16 cellular contexts compared by ENCODE assay signal in genomic region chr12:105099355-105099754, GRCh38. TPM values are rescaled to one million over a fixed set of nuclear protein-coding genes. Genes with fewer than 3 reads are reported as not detected.
DNase-seq lines count a peak whose midpoint lies in the region; ATAC-seq and TF ChIP-seq lines count a peak whose summit lies in the region.
"Had no signal": no experiment of that assay in that cellular context is flagged by ENCODE, and none has a peak within 500 bp of the region (broad histone marks: within the 10 kb centered on the region; RNA-seq: fewer than 3 reads in every experiment).

No MANE protein-coding gene starts in this region.

- no CpG with 5 or more reads among the region's 1 CpG for WGBS in IMR-90 (ENCODE audit: extremely low coverage in 2 of 2, insufficient read length in 1 of 2), 2 experiments

- POLR2A ChIA-PET in IMR-90 (lab: Charles Lee; ENCODE audit: unreplicated experiment): interaction anchor here (0.6 kb wide), 1 partner anchor 15 kb away, joined by 4 read pairs; no protein-coding TSS in a partner anchor
- POLR2A ChIA-PET in naive thymus-derived CD4-positive, alpha-beta T cell (lab: Charles Lee): no interaction called here
- POLR2A ChIA-PET in PC-9 (lab: Charles Lee; ENCODE audit: unreplicated experiment): no interaction called here

- no peak overlapping the region for H2BK120ac ChIP-seq in IMR-90 (ENCODE audit: low read depth, low read length)

- no peak overlapping the region for H2AK5ac ChIP-seq in IMR-90 (ENCODE audit: low read depth, low read length)

- H2AK9ac ChIP-seq in IMR-90 (replicated peaks; ENCODE audit: low read depth, low read length, poor library complexity): no peak overlapping the region

- H4K20me1 ChIP-seq in IMR-90 (ENCODE audit: insufficient read depth, low read length): no peaks in the 10 kb centered on the region
- H4K20me1 ChIP-seq in PC-9 (ENCODE audit: insufficient read depth): no peaks in the 10 kb centered on the region

- no peak overlapping the region for H3K4ac ChIP-seq in IMR-90 (ENCODE audit: low read depth, low read length)

- no peak overlapping the region for H3K4me2 ChIP-seq in IMR-90 (ENCODE audit: low read depth, low read length)
- H3K4me2 ChIP-seq in PC-9: no peak overlapping the region

- H4K5ac ChIP-seq in IMR-90 (ENCODE audit: low read depth, low read length): no peak overlapping the region

- no peak overlapping the region for H3K4me3 ChIP-seq in IMR-90 (ENCODE audit: insufficient read depth, low read depth, low read length)
- no peak overlapping the region for H3K4me3 ChIP-seq in naive thymus-derived CD4-positive, alpha-beta T cell (ENCODE audit: low read length)
- no peak overlapping the region for H3K4me3 ChIP-seq in PC-9
- H3K4me3 ChIP-seq: SK-N-MC had no signal

- H3K36me3 ChIP-seq in IMR-90 (ENCODE audit: control insufficient read depth, insufficient read depth, low read length) (no peaks in the 10 kb centered on the region), PC-9 (ENCODE audit: low read depth) (no peaks in the 10 kb centered on the region)
- H3K36me3 ChIP-seq in naive thymus-derived CD4-positive, alpha-beta T cell (ENCODE audit: control insufficient read depth in 2 of 3, insufficient read depth in 3 of 3, low read length in 3 of 3): no peaks in the 10 kb centered on the region

- dilution Hi-C loops in IMR-90 (cut with HindIII; ENCODE audit: low sequenced_read_pairs, unreplicated experiment): no loop called here

- TF ChIP-seq CTCF in IMR-90 (conservative IDR thresholded peaks at IDR 0.05; ENCODE audit: low read depth, low read length) (no peak), PC-9 (conservative IDR thresholded peaks at IDR 0.05) (no peak)

- H2BK15ac ChIP-seq in IMR-90 (ENCODE audit: low read depth, low read length): no peak overlapping the region

- H3K9me2 ChIP-seq in PC-9 (ENCODE audit: insufficient read depth): no peaks in the 10 kb centered on the region

- no peak overlapping the region for H3K14ac ChIP-seq in IMR-90 (replicated peaks; ENCODE audit: low read depth, low read length)

- H3K4me1 Mint-ChIP-seq in naive thymus-derived CD4-positive, alpha-beta T cell: peaks cover 0 to 2% (median 0%) of the 10 kb centered on the region in 7 donors

- peaks cover 21 to 62% (median 26%) of the 10 kb centered on the region in 5 donors for H3K27me3 Mint-ChIP-seq in naive thymus-derived CD4-positive, alpha-beta T cell

- H3K4me1 ChIP-seq in IMR-90 (ENCODE audit: control insufficient read depth, insufficient read depth, low read length) (peaks cover 2% of the 10 kb centered on the region; the same call in 1 of the 2 replicates), PC-9 (replicated peaks; ENCODE audit: insufficient read depth) (peaks cover 13% of the 10 kb centered on the region)
- no peaks in the 10 kb centered on the region for H3K4me1 ChIP-seq in naive thymus-derived CD4-positive, alpha-beta T cell (ENCODE audit: control insufficient read depth in 2 of 2, insufficient read depth in 2 of 2, low read length in 2 of 2)

- H3K27me3 ChIP-seq in IMR-90 (ENCODE audit: control insufficient read depth, insufficient read depth, low read length): no peaks in the 10 kb centered on the region
- H3K27me3 ChIP-seq in naive thymus-derived CD4-positive, alpha-beta T cell (ENCODE audit: control insufficient read depth in 2 of 2, insufficient read depth in 2 of 2, low read length in 2 of 2): no peaks in the 10 kb centered on the region
- H3K27me3 ChIP-seq in PC-9 (ENCODE audit: insufficient read depth, low read depth): no peaks in the 10 kb centered on the region

- 0 out of 2 replicates have a peak overlapping the region, but pooled peaks have one; percentile 7 for H2BK20ac ChIP-seq in IMR-90 (ENCODE audit: low read depth, low read length)

- peaks cover 5% of the 10 kb centered on the region; the same call in 1 of the 2 replicates for H3F3A ChIP-seq in PC-9 (ENCODE audit: insufficient read depth, low read depth)

- no peaks in the 10 kb centered on the region for H3K9me1 ChIP-seq in IMR-90 (ENCODE audit: insufficient read depth, low read length)

- H2AFZ ChIP-seq in IMR-90 (replicated peaks; ENCODE audit: low read length, poor library complexity) (peak overlapping the region; percentile 14), PC-9 (no peak overlapping the region)

- H3K23ac ChIP-seq in IMR-90 (ENCODE audit: low read depth, low read length): peak overlapping the region; percentile 24; the same call in 1 of the 2 replicates

- H4K91ac ChIP-seq in IMR-90 (ENCODE audit: insufficient read depth, low read depth, low read length): no peak overlapping the region

- H3K79me2 ChIP-seq in PC-9 (ENCODE audit: low read depth): no peaks in the 10 kb centered on the region

- ATAC-seq in IMR-90 (ENCODE audit: low read depth): no peak
- peak; percentile 42 for ATAC-seq in naive thymus-derived CD4-positive, alpha-beta T cell
- ATAC-seq in stimulated activated naive CD8-positive, alpha-beta T cell treated with anti-CD3 and anti-CD28 coated beads, Interleukin-15, Interleukin-2, amounts not matched to agents 100 U/mL and 50 U/mL, for 24 hours: no peak
- ATAC-seq: Panc1 had no signal

- BruUV-seq in IMR-90 (replicated peaks; lab: Mats Ljungman, UMichigan) (no TSS peak), PC-9 (replicated peaks; lab: Mats Ljungman, UMichigan) (no TSS peak)

- no peak overlapping the region for H2BK5ac ChIP-seq in IMR-90 (ENCODE audit: low read depth, low read length, poor library complexity, severe bottlenecking)

- H3K27ac ChIP-seq in IMR-90 (ENCODE audit: insufficient read depth, low read length) (no peak overlapping the region), PC-9 (no peak overlapping the region)
- H3K27ac ChIP-seq in naive thymus-derived CD4-positive, alpha-beta T cell (ENCODE audit: low read depth, low read length): no peak overlapping the region
- H3K27ac ChIP-seq: SK-N-MC had no signal

- H3K9ac ChIP-seq in IMR-90 (ENCODE audit: low read depth, low read length): no peak overlapping the region

- H4K8ac ChIP-seq in IMR-90 (ENCODE audit: low read depth in 2 of 2, low read length in 2 of 2): no peak overlapping the region

- H3K9me3 Mint-ChIP-seq in naive thymus-derived CD4-positive, alpha-beta T cell: peaks cover 0 to 31% (median 17%) of the 10 kb centered on the region in 11 donors

- CTCF ChIA-PET in IMR-90 (lab: Yijun Ruan, JAX) (no interaction called here), PC-9 (lab: Charles Lee) (no interaction called here)
- CTCF ChIA-PET in naive thymus-derived CD4-positive, alpha-beta T cell (lab: Charles Lee): no interaction called here

- H3K4me3 Mint-ChIP-seq in naive thymus-derived CD4-positive, alpha-beta T cell: no peak overlapping the region
- H3K4me3 Mint-ChIP-seq: CD4-positive, alpha-beta T cell; T-helper 1 cell treated with Interleukin-12 subunit alpha and Interleukin-12 subunit beta and Interleukin-4 antibody, amounts not matched to agents 30 μg/mL and 1 μg/mL, for 36 hours had no signal

- no peak overlapping the region for H3K56ac ChIP-seq in IMR-90 (ENCODE audit: extremely low read depth, insufficient read depth, low read length)

- no peak overlapping the region for H3K27ac Mint-ChIP-seq in naive thymus-derived CD4-positive, alpha-beta T cell
- H3K27ac Mint-ChIP-seq: CD4-positive, alpha-beta T cell; T-helper 1 cell treated with Interleukin-12 subunit alpha and Interleukin-12 subunit beta and Interleukin-4 antibody, amounts not matched to agents 30 μg/mL and 1 μg/mL, for 36 hours had no signal

- in situ Hi-C loops in IMR-90 (cut with MboI; ENCODE audit: low sequenced_read_pairs): no loop called here

- peaks cover 0 to 18% (median 0%) of the 10 kb centered on the region in 5 donors for H3K36me3 Mint-ChIP-seq in naive thymus-derived CD4-positive, alpha-beta T cell

- TF ChIP-seq RAD21 in IMR-90 (IDR thresholded peaks at IDR 0.05; ENCODE audit: low read length): no peak

- intact Hi-C loops in IMR-90 (cut with micrococcal nuclease) (loop anchor here (5.0 kb wide), 1 partner anchor 412 kb away; no protein-coding TSS in a partner anchor), PC-9 (cut with micrococcal nuclease; ENCODE audit: unreplicated experiment) (no loop called here)
- intact Hi-C loops in naive thymus-derived CD4-positive, alpha-beta T cell (cut with micrococcal nuclease): no loop called here

- TF ChIP-seq POLR2A in IMR-90 (IDR thresholded peaks at IDR 0.05; ENCODE audit: low read depth, low read length): no peak

- H3K9me3 ChIP-seq in IMR-90 (ENCODE audit: control insufficient read depth, insufficient read depth, low read length) (0 out of 2 replicates have a peak, but pooled peaks cover 4% of the 10 kb centered on the region), PC-9 (ENCODE audit: insufficient read depth, low read depth) (peaks cover 6% of the 10 kb centered on the region; the same call in 1 of the 2 replicates)
- no peaks in the 10 kb centered on the region for H3K9me3 ChIP-seq in naive thymus-derived CD4-positive, alpha-beta T cell (ENCODE audit: control insufficient read depth in 2 of 3, low read length in 3 of 3)

- H3K79me1 ChIP-seq in IMR-90 (ENCODE audit: low read depth in 1 of 2, low read length in 2 of 2): no peaks in the 10 kb centered on the region

- DNase-seq in CD1c-positive myeloid dendritic cell (ENCODE audit: extremely low spot score): peak; percentile 12
- DNase-seq in IMR-90: no peak
- DNase-seq in MV-4-11 (lab: John Stamatoyannopoulos, UW): peak; percentile 60
- DNase-seq in naive thymus-derived CD4-positive, alpha-beta T cell: no peak
- no peak for DNase-seq in stimulated activated naive CD4-positive, alpha-beta T cell (lab: John Stamatoyannopoulos, UW)
- no peak for DNase-seq in stimulated activated naive CD8-positive, alpha-beta T cell treated with anti-CD3 and anti-CD28 coated beads, Interleukin-15, Interleukin-2, amounts not matched to agents 100 U/mL and 50 U/mL, for 24 hours
- no peak for DNase-seq in PC-9
- DNase-seq: CD4-positive, alpha-beta T cell; GOT3; NCI-H1417; NCI-H187 treated with DMSO at 0.1 percent for 48 hours; NCI-H446; NK-92 treated with Interleukin-12 subunit alpha and Interleukin-12 subunit beta, amount 100 ng/mL, for 24 hours had no signal

- no peak overlapping the region for H3K18ac ChIP-seq in IMR-90 (ENCODE audit: low read depth, low read length)

TF ChIP-seq in IMR-90, 13 proteins besides CTCF, POLR2A, EP300 and RAD21 (continues in another document):
- TF ChIP-seq BHLHE40 (IDR thresholded peaks at IDR 0.05; ENCODE audit: low read depth, low read length): no peak

RNA-seq across cellular contexts. Expression of gene WASHC4, which starts 8.2 kb away (rescaled TPM):
- 47.0 and 85.5 TPM in 2 replicates for total RNA-seq in IMR-90 (2012; rRNA removed)
- 12.7 and 16.4 TPM in 2 replicates for polyA plus RNA-seq in IMR-90 (2012; rRNA removed)
- 1.2 and 1.9 TPM in 2 replicates for polyA plus RNA-seq in IMR-90 (2012; cell fraction: cytosol; rRNA removed)
- 2.2 and 30.6 TPM in 2 replicates for polyA plus RNA-seq in IMR-90 (2012; cell fraction: nucleus; rRNA removed; ENCODE audit: low replicate concordance)
- 10 to 100 TPM; 43.2 to 76.8 (median 53.0) TPM for total RNA-seq in naive thymus-derived CD4-positive, alpha-beta T cell
- 10 to 100 TPM; 31.0 to 36.4 TPM for polyA plus RNA-seq in naive thymus-derived CD4-positive, alpha-beta T cell
- total RNA-seq in PC-9 (2021): 25.5 and 28.7 TPM in 2 replicates

RNA-seq across cellular contexts. Expression of gene ALDH1L2, which starts 15.1 kb away (rescaled TPM):
- 16.7 and 22.8 TPM in 2 replicates for total RNA-seq in IMR-90 (2012; rRNA removed)
- polyA plus RNA-seq in IMR-90 (2012; rRNA removed): 16.2 and 21.1 TPM in 2 replicates
- polyA plus RNA-seq in IMR-90 (2012; cell fraction: cytosol; rRNA removed): 5.6 and 6.7 TPM in 2 replicates
- polyA plus RNA-seq in IMR-90 (2012; cell fraction: nucleus; rRNA removed; ENCODE audit: low replicate concordance): 6.2 and 38.4 TPM in 2 replicates
- total RNA-seq in naive thymus-derived CD4-positive, alpha-beta T cell: under 1 TPM in 4 of 5 experiments, not detected in 1; 0.24 to 0.42 (median 0.34) TPM
- polyA plus RNA-seq in naive thymus-derived CD4-positive, alpha-beta T cell: not detected
- total RNA-seq in PC-9 (2021): 2.2 and 5.0 TPM in 2 replicates

Comparison
In these comparisons a context has a peak if more than half of its experiments do, and no peak if none do; other contexts are left out.
1. DNase-seq: peak in CD1c-positive myeloid dendritic cell (single experiment) and MV-4-11 (single experiment); none in IMR-90 (single experiment), naive thymus-derived CD4-positive, alpha-beta T cell (0 of 9), stimulated activated naive CD4-positive, alpha-beta T cell (0 of 6), stimulated activated naive CD8-positive, alpha-beta T cell treated with anti-CD3 and anti-CD28 coated beads, Interleukin-15, Interleukin-2, amounts not matched to agents 100 U/mL and 50 U/mL, for 24 hours (single experiment) and PC-9 (0 of 2).